8 cellular contexts compared by ENCODE assay signal in the genomic region with DNA sequence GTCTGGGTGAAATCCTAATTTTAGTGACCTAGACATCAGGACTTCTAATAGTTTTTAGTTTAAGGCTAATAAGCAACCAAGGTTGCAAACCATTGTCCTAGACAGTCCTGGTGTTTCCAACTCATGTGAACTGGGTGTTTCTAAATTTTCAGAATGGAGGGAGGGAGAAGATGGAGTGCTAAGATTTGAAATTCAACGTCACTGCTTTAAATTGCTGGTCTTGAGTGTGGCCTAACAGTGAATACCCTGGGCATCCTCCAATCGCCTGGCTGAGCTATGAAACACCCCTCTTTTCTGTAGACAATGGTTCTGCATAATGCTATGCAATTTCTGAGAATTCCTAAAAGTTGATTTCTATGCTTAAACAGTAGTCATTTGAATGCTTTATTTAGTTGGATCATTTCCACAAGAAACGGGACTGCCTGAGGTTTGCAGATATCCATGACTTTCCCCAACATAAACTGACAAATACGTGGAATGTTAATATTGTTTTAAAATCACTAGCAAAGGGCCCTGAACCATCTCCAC. TPM values are rescaled to one million over a fixed set of nuclear protein-coding genes. Genes with fewer than 3 reads are reported as not detected.
DNase-seq lines count a peak whose midpoint lies in the region; ATAC-seq and TF ChIP-seq lines count a peak whose summit lies in the region.

No MANE protein-coding gene starts in this region.

- DNase-seq in GF-D8 (lab: John Stamatoyannopoulos, UW) (peak; percentile 32), H4 (ENCODE audit: low spot score) (peak; percentile 77), NCI-H69 (lab: John Stamatoyannopoulos, UW) (peak; percentile 48), iris pigment epithelial cell (ENCODE audit: low read depth) (peak; percentile 75)
- no peak for DNase-seq in stimulated activated CD4-positive, alpha-beta T cell treated with anti-CD3 and anti-CD28 coated beads, Interleukin-4, amount 100 ng/mL, for 1 hour

- H3K4me1 Mint-ChIP-seq in brain, result peaks cover 74% of the 10 kb centered on the region
- peaks cover 53% of the 10 kb centered on the region for H3K4me1 Mint-ChIP-seq in stimulated activated memory B cell treated with anti-CD40 and anti-IgM and Interleukin-4, amounts not matched to agents 10 μg/mL and 1 μg/mL and 100 μg/mL, for 72 hours

- peaks cover 4% of the 10 kb centered on the region for H3K27me3 Mint-ChIP-seq in brain
- no peaks in the 10 kb centered on the region for H3K27me3 Mint-ChIP-seq in stimulated activated memory B cell treated with anti-CD40 and anti-IgM and Interleukin-4, amounts not matched to agents 10 μg/mL and 1 μg/mL and 100 μg/mL, for 72 hours

- peak overlapping the region; percentile 99 to 100 (median 100) for H3K27ac Mint-ChIP-seq in brain
- H3K27ac Mint-ChIP-seq in stimulated activated memory B cell treated with anti-CD40 and anti-IgM and Interleukin-4, amounts not matched to agents 10 μg/mL and 1 μg/mL and 100 μg/mL, for 72 hours, result peak overlapping the region; percentile 98

- no peak for ATAC-seq in stimulated activated memory B cell treated with anti-CD40 and anti-IgM and Interleukin-4, amounts not matched to agents 10 μg/mL and 1 μg/mL and 100 μg/mL, for 72 hours
- no peak for ATAC-seq in esophagus mucosa

- H3K4me3 Mint-ChIP-seq in brain, result peak overlapping the region; percentile 89 to 99 (median 98)
- peak overlapping the region; percentile 99 for H3K4me3 Mint-ChIP-seq in stimulated activated memory B cell treated with anti-CD40 and anti-IgM and Interleukin-4, amounts not matched to agents 10 μg/mL and 1 μg/mL and 100 μg/mL, for 72 hours

- H3K36me3 Mint-ChIP-seq in brain, result peaks cover 3% of the 10 kb centered on the region
- no peaks in the 10 kb centered on the region for H3K36me3 Mint-ChIP-seq in stimulated activated memory B cell treated with anti-CD40 and anti-IgM and Interleukin-4, amounts not matched to agents 10 μg/mL and 1 μg/mL and 100 μg/mL, for 72 hours

- TF ChIP-seq CTCF in brain (conservative IDR thresholded peaks at IDR 0.05), result no peak

- no peaks in the 10 kb centered on the region for H3K9me3 Mint-ChIP-seq in brain
- H3K9me3 Mint-ChIP-seq in stimulated activated memory B cell treated with anti-CD40 and anti-IgM and Interleukin-4, amounts not matched to agents 10 μg/mL and 1 μg/mL and 100 μg/mL, for 72 hours, result no peaks in the 10 kb centered on the region

RNA-seq across cellular contexts. Expression of gene FBXL5, which starts 1.2 kb away (rescaled TPM):
- 67.4 and 78.1 TPM in 2 replicates for total RNA-seq in H4 (2014; rRNA removed; shearing (Covaris generic))
- polyA plus RNA-seq in brain (ENCODE audit: insufficient read depth, low read depth, low replicate concordance), result 101 TPM
- total RNA-seq in esophagus mucosa, result 62.8 TPM

RNA-seq across cellular contexts. Expression of gene FAM200B, which starts 27.7 kb away (rescaled TPM):
- total RNA-seq in H4 (2014; rRNA removed; shearing (Covaris generic)), result 88.1 and 143 TPM in 2 replicates
- 120 TPM for polyA plus RNA-seq in brain (ENCODE audit: insufficient read depth, low read depth, low replicate concordance)
- 24.3 TPM for total RNA-seq in esophagus mucosa

RNA-seq across cellular contexts. Expression of gene BST1, which starts 48.9 kb away (rescaled TPM):
- total RNA-seq in H4 (2014; rRNA removed; shearing (Covaris generic)), result 0.56 TPM in 1 of 2 replicates, not detected in the other
- polyA plus RNA-seq in brain (ENCODE audit: insufficient read depth, low read depth, low replicate concordance), result 1.7 TPM
- 0.80 TPM for total RNA-seq in esophagus mucosa
